12 cellular contexts compared by ENCODE assay signal in genomic region chr12:68963456-68963859, GRCh38. TPM values are rescaled to one million over a fixed set of nuclear protein-coding genes. Genes with fewer than 3 reads are reported as not detected.
DNase-seq lines count a peak whose midpoint lies in the region; ATAC-seq lines count a peak whose summit lies in the region.
"Had no signal": no experiment of that assay in that cellular context is flagged by ENCODE, and none has a peak within 500 bp of the region (broad histone marks: within the 10 kb centered on the region; RNA-seq: fewer than 3 reads in every experiment).

No MANE protein-coding gene starts in this region.

- peaks cover 7% of the 10 kb centered on the region for H3K9me3 Mint-ChIP-seq in activated T-cell treated with anti-CD3 and anti-CD28 coated beads, Interleukin-2, amount 50 U/mL, for 4 hours
- no peaks in the 10 kb centered on the region for H3K9me3 Mint-ChIP-seq in stimulated activated memory B cell treated with anti-CD40 and anti-IgM and Interleukin-4, amounts not matched to agents 10 μg/mL and 1 μg/mL and 100 μg/mL, for 72 hours

- H4K91ac ChIP-seq in mesenchymal stem cell (ENCODE audit: low read length): no peak overlapping the region

- H2BK120ac ChIP-seq in mesenchymal stem cell (ENCODE audit: low read depth, low read length): no peak overlapping the region

- H2BK15ac ChIP-seq in mesenchymal stem cell (ENCODE audit: low read depth, poor library complexity, severe bottlenecking): no peak overlapping the region

- H3K27ac ChIP-seq in mesenchymal stem cell (ENCODE audit: low read length, poor library complexity, severe bottlenecking): no peak overlapping the region
- H3K27ac ChIP-seq: foreskin keratinocyte had no signal

- no peaks in the 10 kb centered on the region for H3K27me3 ChIP-seq in mesenchymal stem cell (ENCODE audit: control insufficient read depth in 1 of 2, insufficient read depth in 1 of 2, low read length in 2 of 2)
- H3K27me3 ChIP-seq: foreskin keratinocyte had no signal

- WGBS in mesenchymal stem cell: 100% methylated on average over 1 of the region's 1 CpG

- DNase-seq in activated T-cell treated with anti-CD3 and anti-CD28 coated beads, Interleukin-2, amount 50 U/mL, for 4 hours: no peak
- DNase-seq in activated T-cell treated with anti-CD3 and anti-CD28 coated beads, Interleukin-2, amount 50 U/mL, for 48 hours: no peak
- DNase-seq in MV-4-11 (lab: John Stamatoyannopoulos, UW) (peak; percentile 90), mesenchymal stem cell (no peak), cerebellar cortex (ENCODE audit: low spot score) (no peak)
- DNase-seq in effector CD8-positive, alpha-beta T cell (lab: John Stamatoyannopoulos, UW): no peak
- DNase-seq: DMS 273 treated with DMSO at 0.1 percent for 48 hours, kidney had no signal

- H3K4ac ChIP-seq in mesenchymal stem cell (ENCODE audit: low read depth in 1 of 2, low read length in 2 of 2): no peak overlapping the region

- H3K4me3 Mint-ChIP-seq in activated T-cell treated with anti-CD3 and anti-CD28 coated beads, Interleukin-2, amount 50 U/mL, for 4 hours: no peak overlapping the region
- no peak overlapping the region for H3K4me3 Mint-ChIP-seq in stimulated activated memory B cell treated with anti-CD40 and anti-IgM and Interleukin-4, amounts not matched to agents 10 μg/mL and 1 μg/mL and 100 μg/mL, for 72 hours
- H3K4me3 Mint-ChIP-seq: neural crest cell had no signal

- H3K4me1 ChIP-seq in mesenchymal stem cell (ENCODE audit: control insufficient read depth, insufficient read depth, low read depth, low read length): no peaks in the 10 kb centered on the region
- H3K4me1 ChIP-seq: foreskin keratinocyte had no signal

- H3K23ac ChIP-seq in mesenchymal stem cell (ENCODE audit: low read length in 2 of 2): no peak overlapping the region

- ATAC-seq in activated T-cell treated with anti-CD3 and anti-CD28 coated beads, Interleukin-2, amount 50 U/mL, for 4 hours: peak; percentile 76 to 78
- ATAC-seq in esophagus mucosa: peak; percentile 24
- ATAC-seq in stimulated activated memory B cell treated with anti-CD40 and anti-IgM and Interleukin-4, amounts not matched to agents 10 μg/mL and 1 μg/mL and 100 μg/mL, for 72 hours: peak; percentile 32
- ATAC-seq: foreskin keratinocyte had no signal

- no peak overlapping the region for H3K4me2 ChIP-seq in mesenchymal stem cell (ENCODE audit: low read length, poor library complexity, severe bottlenecking)

- H3K27ac Mint-ChIP-seq in stimulated activated memory B cell treated with anti-CD40 and anti-IgM and Interleukin-4, amounts not matched to agents 10 μg/mL and 1 μg/mL and 100 μg/mL, for 72 hours: no peak overlapping the region

- H3K79me1 ChIP-seq in mesenchymal stem cell (replicated peaks; ENCODE audit: low read length, poor library complexity, severe bottlenecking): no peaks in the 10 kb centered on the region

- no peak overlapping the region for H3K14ac ChIP-seq in mesenchymal stem cell (ENCODE audit: low read length in 2 of 2)

- H3K4me1 Mint-ChIP-seq in activated T-cell treated with anti-CD3 and anti-CD28 coated beads, Interleukin-2, amount 50 U/mL, for 4 hours (ENCODE audit: low read depth): peaks cover 52% of the 10 kb centered on the region
- peaks cover 24% of the 10 kb centered on the region for H3K4me1 Mint-ChIP-seq in stimulated activated memory B cell treated with anti-CD40 and anti-IgM and Interleukin-4, amounts not matched to agents 10 μg/mL and 1 μg/mL and 100 μg/mL, for 72 hours

- H3K4me3 ChIP-seq in mesenchymal stem cell (ENCODE audit: insufficient read depth in 1 of 2, low read depth in 1 of 2, low read length in 2 of 2): no peak overlapping the region

- no peak overlapping the region for H2BK12ac ChIP-seq in mesenchymal stem cell (ENCODE audit: low read length in 2 of 2)

- H3K36me3 Mint-ChIP-seq in activated T-cell treated with anti-CD3 and anti-CD28 coated beads, Interleukin-2, amount 50 U/mL, for 4 hours (ENCODE audit: insufficient read depth): no peaks in the 10 kb centered on the region
- no peaks in the 10 kb centered on the region for H3K36me3 Mint-ChIP-seq in stimulated activated memory B cell treated with anti-CD40 and anti-IgM and Interleukin-4, amounts not matched to agents 10 μg/mL and 1 μg/mL and 100 μg/mL, for 72 hours

- H3K27me3 Mint-ChIP-seq in activated T-cell treated with anti-CD3 and anti-CD28 coated beads, Interleukin-2, amount 50 U/mL, for 4 hours (ENCODE audit: low read depth): no peaks in the 10 kb centered on the region
- H3K27me3 Mint-ChIP-seq in stimulated activated memory B cell treated with anti-CD40 and anti-IgM and Interleukin-4, amounts not matched to agents 10 μg/mL and 1 μg/mL and 100 μg/mL, for 72 hours: no peaks in the 10 kb centered on the region

- no peak overlapping the region for H2BK5ac ChIP-seq in mesenchymal stem cell (ENCODE audit: low read depth, low read length, poor library complexity, severe bottlenecking)

- H3K9me3 ChIP-seq in mesenchymal stem cell (ENCODE audit: control insufficient read depth, low read length): no peaks in the 10 kb centered on the region

- H2AFZ ChIP-seq in mesenchymal stem cell (ENCODE audit: low read depth, low read length): no peak overlapping the region

- no peaks in the 10 kb centered on the region for H3K36me3 ChIP-seq in mesenchymal stem cell (ENCODE audit: control insufficient read depth in 1 of 2, insufficient read depth in 2 of 2, low read depth in 1 of 2, low read length in 2 of 2)

- H4K8ac ChIP-seq in mesenchymal stem cell (ENCODE audit: low read length): no peak overlapping the region

- H3K9ac ChIP-seq in mesenchymal stem cell (ENCODE audit: low read length): no peak overlapping the region

- no peak overlapping the region for H2AK5ac ChIP-seq in mesenchymal stem cell (ENCODE audit: low read length, severe bottlenecking)

- H3K18ac ChIP-seq in mesenchymal stem cell (ENCODE audit: low read depth in 1 of 2, low read length in 2 of 2): no peak overlapping the region

RNA-seq across cellular contexts. Expression of gene CPM, which starts 30.5 kb away (rescaled TPM):
- total RNA-seq in activated T-cell treated with anti-CD3 and anti-CD28 coated beads, Interleukin-2, amount 50 U/mL, for 4 hours: 100 to 1,000 TPM in 1 of 3 donors, 10 to 100 TPM in 2; 55.3 to 101 (median 56.2) TPM
- 8.2 TPM for total RNA-seq in esophagus mucosa
- polyA plus RNA-seq in mesenchymal stem cell (2013, experiment 1 of 2): 0.22 TPM
- 0.26 TPM for polyA plus RNA-seq in mesenchymal stem cell (2013, experiment 2 of 2)
- total RNA-seq: neural crest cell had no signal

Comparison
In these comparisons a context has a peak if more than half of its experiments do, and no peak if none do; other contexts are left out.
1. ATAC-seq: peak in every context shown above with its lines; median percentile 77 in activated T-cell treated with anti-CD3 and anti-CD28 coated beads, Interleukin-2, amount 50 U/mL, for 4 hours; 32 in stimulated activated memory B cell treated with anti-CD40 and anti-IgM and Interleukin-4, amounts not matched to agents 10 μg/mL and 1 μg/mL and 100 μg/mL, for 72 hours; 24 in esophagus mucosa.